Comparison of ENCODE assay signal across 14 cellular contexts in the genomic region with DNA sequence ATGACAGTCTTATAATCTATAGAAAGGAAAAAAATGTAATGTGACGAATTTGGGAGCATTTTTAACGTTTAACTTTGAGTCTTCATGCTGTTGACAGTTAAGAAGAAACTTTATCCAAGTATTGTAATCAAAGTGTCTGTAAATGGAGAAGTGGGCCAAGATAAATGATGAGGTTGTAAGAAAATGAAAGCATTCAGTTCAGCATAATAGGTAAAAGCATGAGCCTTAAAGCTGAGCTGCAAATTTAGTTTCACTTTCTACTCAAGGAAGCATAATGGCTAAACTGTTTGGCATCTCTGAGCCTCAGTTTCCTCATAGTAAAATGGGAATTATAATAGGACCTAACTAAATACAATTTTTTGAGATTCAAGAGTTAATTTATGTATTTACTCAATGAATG.
DNase-seq lines count a peak whose midpoint lies in the region; ATAC-seq, FAIRE-seq and TF ChIP-seq lines count a peak whose summit lies in the region.
"Had no signal": no experiment of that assay in that cellular context is flagged by ENCODE, and none has a peak within 500 bp of the region (broad histone marks: within the 10 kb centered on the region; RNA-seq: fewer than 3 reads in every experiment).

No MANE protein-coding gene starts in this region.

- no peaks in the 10 kb centered on the region for H4K20me1 ChIP-seq in mammary epithelial cell (ENCODE audit: insufficient read depth, low read length)

- dilution Hi-C loops in mammary epithelial cell (cut with HindIII; ENCODE audit: low sequenced_read_pairs) = no loop called here

- no peak for FAIRE-seq in urothelium cell line (lab: Jason Lieb, UNC)

- ATAC-seq in GM21381 (IDR thresholded peaks at IDR 0.05; ENCODE audit: unreplicated experiment) (peak; percentile 85), body of pancreas (no peak)
- ATAC-seq: mucosa of descending colon had no signal

- no peaks in the 10 kb centered on the region for H3K27me3 ChIP-seq in mammary epithelial cell (ENCODE audit: insufficient read depth, low read length)
- no peaks in the 10 kb centered on the region for H3K27me3 ChIP-seq in body of pancreas
- H3K27me3 ChIP-seq: tibial artery had no signal

- H3K4me2 ChIP-seq in mammary epithelial cell (ENCODE audit: insufficient read depth, low read depth, low read length) = peak overlapping the region; percentile 41

- H3K36me3 ChIP-seq in mammary epithelial cell (ENCODE audit: insufficient read depth, low read length) (no peaks in the 10 kb centered on the region), body of pancreas (replicated peaks in 1 of 2; ENCODE audit: insufficient read depth in 1 of 2, low read depth in 2 of 2) (no peaks in the 10 kb centered on the region)
- H3K36me3 ChIP-seq: tibial artery had no signal

- WGBS in mammary epithelial cell (ENCODE audit: low coverage, missing lambda C conversion rate) = 37% methylated on average over 2 of the region's 2 CpGs
- WGBS in body of pancreas, 2 donors = 31 to 40% methylated on average over 2 of the region's 2 CpGs

- H3K79me2 ChIP-seq in mammary epithelial cell (ENCODE audit: insufficient read depth, low read length) = no peaks in the 10 kb centered on the region

- H3K4me1 ChIP-seq in mammary epithelial cell (ENCODE audit: insufficient read depth, low read length) = no peaks in the 10 kb centered on the region
- no peaks in the 10 kb centered on the region for H3K4me1 ChIP-seq in body of pancreas
- H3K4me1 ChIP-seq: tibial artery had no signal

- TF ChIP-seq CTCF in mammary epithelial cell (conservative IDR thresholded peaks at IDR 0.05 in 1 of 2, IDR thresholded peaks at IDR 0.05 in 1 of 2; ENCODE audit: extremely low read depth in 1 of 2, insufficient read depth in 1 of 2, low read depth in 1 of 2, low read length in 2 of 2) (no peak), body of pancreas (IDR thresholded peaks at IDR 0.05) (no peak)

- CTCF ChIA-PET in mammary epithelial cell (lab: Charles Lee; ENCODE audit: low non-redundant PET) = no interaction called here

- intact Hi-C loops in mammary epithelial cell (cut with micrococcal nuclease) (no loop called here), body of pancreas (cut with DNase I) (no loop called here)

- in situ Hi-C loops in mammary epithelial cell (cut with MboI; ENCODE audit: low sequenced_read_pairs in 2 of 2) = no loop called here

- BruUV-seq in mammary epithelial cell (replicated peaks; lab: Mats Ljungman, UMichigan) = no TSS peak

- H3K4me3 ChIP-seq in mammary epithelial cell (replicated peaks in 1 of 3; ENCODE audit: insufficient read depth in 1 of 3, low read depth in 2 of 3, low read length in 3 of 3) = peak overlapping the region in 1 of 3 experiments; percentile 17
- H3K4me3 ChIP-seq in body of pancreas = no peak overlapping the region
- H3K4me3 ChIP-seq: mucosa of descending colon, tibial artery had no signal

- H3K27ac ChIP-seq in mammary epithelial cell (ENCODE audit: insufficient read depth, low read depth, low read length) (no peak overlapping the region), body of pancreas (no peak overlapping the region)
- H3K27ac ChIP-seq: tibial artery had no signal

- H3K9me3 ChIP-seq in mammary epithelial cell (replicated peaks; ENCODE audit: insufficient read depth, low read length) (no peaks in the 10 kb centered on the region), body of pancreas (no peaks in the 10 kb centered on the region)
- H3K9me3 ChIP-seq: mucosa of descending colon, tibial artery had no signal

- no peak overlapping the region for H3K9ac ChIP-seq in mammary epithelial cell (ENCODE audit: insufficient read depth, low read length)

- DNase-seq in EH (ENCODE audit: low read depth) (peak; percentile 7), NCI-H69 (lab: John Stamatoyannopoulos, UW) (peak; percentile 16), mammary epithelial cell (no peak), COLO668 (lab: John Stamatoyannopoulos, UW; ENCODE audit: unreplicated experiment) (no peak), HCEC 1CT (no peak), body of pancreas (no peak), urothelium cell line (ENCODE audit: low spot score) (no peak)
- DNase-seq: amniotic stem cell, DMS 273 treated with DMSO at 0.1 percent for 48 hours, foreskin melanocyte, mucosa of descending colon, NCI-H2171 treated with DMSO at 0.1 percent for 48 hours, tibial artery had no signal

- H2AFZ ChIP-seq in mammary epithelial cell (ENCODE audit: low read depth, low read length) = no peak overlapping the region

- TF ChIP-seq POLR2A in body of pancreas (IDR thresholded peaks at IDR 0.05) = no peak

Comparison
In these comparisons a context has a peak if more than half of its experiments do, and no peak if none do; other contexts are left out.
1. DNase-seq: peak in EH (single experiment) and NCI-H69 (single experiment); none in mammary epithelial cell (single experiment), COLO668 (single experiment), HCEC 1CT (single experiment), body of pancreas (0 of 4) and urothelium cell line (single experiment).